Comparison of ENCODE assay signal across 12 cellular contexts in genomic region chr15:94252223-94252766, GRCh38. TPM values are rescaled to one million over a fixed set of nuclear protein-coding genes. Genes with fewer than 3 reads are reported as not detected.
"Had no signal": no experiment of that assay in that cellular context is flagged by ENCODE, and none has a peak within 500 bp of the region (broad histone marks: within the 10 kb centered on the region; RNA-seq: fewer than 3 reads in every experiment).

No MANE protein-coding gene starts in this region.

- H3K4me3 ChIP-seq: coronary artery, gastrocnemius medialis, heart left ventricle had no signal

- DNase-seq: activated naive CD4-positive, alpha-beta T cell; aorta; brain microvascular endothelial cell; central memory CD4-positive, alpha-beta T cell; gastrocnemius medialis; heart left ventricle; kidney glomerular epithelial cell; left ventricle myocardium superior; stimulated activated CD4-positive, alpha-beta T cell treated with anti-CD3 and anti-CD28 coated beads, Interleukin-2, amount 100 ng/mL, for 24 hours; T1000 had no signal

- H3K36me3 ChIP-seq: brain microvascular endothelial cell, gastrocnemius medialis, heart left ventricle had no signal

- ATAC-seq: gastrocnemius medialis, heart left ventricle, left ventricle myocardium superior had no signal

- H3K4me1 ChIP-seq: gastrocnemius medialis had no signal

- H3K27ac ChIP-seq: brain microvascular endothelial cell, coronary artery, gastrocnemius medialis, heart left ventricle had no signal

- H3K27me3 ChIP-seq: brain microvascular endothelial cell, gastrocnemius medialis had no signal

- H3K9me3 ChIP-seq: gastrocnemius medialis had no signal

RNA-seq across cellular contexts. Expression of gene MCTP2, which starts 20.9 kb away (rescaled TPM):
- total RNA-seq: myocyte had no signal
